10 cellular contexts compared by ENCODE assay signal in the genomic region with DNA sequence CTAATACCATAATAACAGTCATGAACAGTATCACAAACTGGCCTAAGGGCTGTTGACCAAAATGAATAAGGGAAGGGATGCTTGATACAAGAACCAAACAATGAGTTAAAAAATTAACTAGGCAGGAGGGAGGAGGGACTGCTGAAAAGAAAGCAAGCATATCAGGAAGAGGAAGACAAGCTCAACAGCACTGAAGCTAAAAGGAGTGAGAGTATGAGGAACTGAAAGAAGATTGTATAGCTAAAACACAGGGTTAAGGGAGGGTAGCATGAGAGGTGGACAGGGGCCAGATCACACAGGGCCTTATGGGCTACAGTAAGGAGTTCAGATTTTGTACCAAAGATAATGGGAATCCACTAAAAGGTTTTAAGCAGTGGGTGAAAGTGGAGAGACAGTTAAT. TPM values are rescaled to one million over a fixed set of nuclear protein-coding genes. Genes with fewer than 3 reads are reported as not detected.
DNase-seq lines count a peak whose midpoint lies in the region; ATAC-seq, FAIRE-seq and TF ChIP-seq lines count a peak whose summit lies in the region.
"Had no signal": no experiment of that assay in that cellular context is flagged by ENCODE, and none has a peak within 500 bp of the region (broad histone marks: within the 10 kb centered on the region; RNA-seq: fewer than 3 reads in every experiment).

No MANE protein-coding gene starts in this region.

- no peaks in the 10 kb centered on the region for H3K9me3 ChIP-seq in DOHH2 (ENCODE audit: control insufficient read depth, insufficient read depth, low read length)
- no peaks in the 10 kb centered on the region for H3K9me3 ChIP-seq in PC-9 (ENCODE audit: insufficient read depth, low read depth)
- H3K9me3 ChIP-seq: Peyer's patch had no signal

- peak; percentile 74 for DNase-seq in SIG-M5 (lab: John Stamatoyannopoulos, UW)
- DNase-seq in frontal cortex (ENCODE audit: low spot score in 2 of 2): no peak
- no peak for DNase-seq in PC-9
- DNase-seq in NCI-H2227 (lab: John Stamatoyannopoulos, UW; ENCODE audit: unreplicated experiment): no peak
- DNase-seq: C1 segment of cervical spinal cord had no signal

- H3K27me3 ChIP-seq in DOHH2 (ENCODE audit: control insufficient read depth, low read length) (no peaks in the 10 kb centered on the region), PC-9 (ENCODE audit: insufficient read depth, low read depth) (peaks cover 3% of the 10 kb centered on the region; the same call in 1 of the 2 replicates)
- H3K27me3 ChIP-seq: Peyer's patch had no signal

- H3K36me3 ChIP-seq in DOHH2 (ENCODE audit: control insufficient read depth, low read length) (no peaks in the 10 kb centered on the region), PC-9 (ENCODE audit: low read depth) (no peaks in the 10 kb centered on the region)
- H3K36me3 ChIP-seq: Peyer's patch had no signal

- intact Hi-C loops in PC-9 (cut with micrococcal nuclease; ENCODE audit: unreplicated experiment): no loop called here

- H3F3A ChIP-seq in DOHH2 (ENCODE audit: control insufficient read depth, insufficient read depth) (0 out of 2 replicates have a peak, but pooled peaks cover 2% of the 10 kb centered on the region), PC-9 (ENCODE audit: insufficient read depth, low read depth) (no peaks in the 10 kb centered on the region)

- H3K27ac ChIP-seq in DOHH2 (ENCODE audit: low read depth, low read length): peak overlapping the region; percentile 79
- no peak overlapping the region for H3K27ac ChIP-seq in PC-9

- H3K9me2 ChIP-seq in DOHH2 (replicated peaks; ENCODE audit: control insufficient read depth, low read length) (no peaks in the 10 kb centered on the region), PC-9 (ENCODE audit: insufficient read depth) (no peaks in the 10 kb centered on the region)

- H3K79me2 ChIP-seq in DOHH2 (ENCODE audit: control insufficient read depth, low read length): no peaks in the 10 kb centered on the region
- no peaks in the 10 kb centered on the region for H3K79me2 ChIP-seq in PC-9 (ENCODE audit: low read depth)

- H3K4me3 ChIP-seq in DOHH2 (ENCODE audit: low read length): peak overlapping the region; percentile 62
- no peak overlapping the region for H3K4me3 ChIP-seq in PC-9
- H3K4me3 ChIP-seq: Peyer's patch had no signal

- no peak overlapping the region for H2AFZ ChIP-seq in PC-9

- BruUV-seq in PC-9 (replicated peaks; lab: Mats Ljungman, UMichigan): no TSS peak

- TF ChIP-seq CTCF in DOHH2 (IDR thresholded peaks at IDR 0.05; ENCODE audit: low read depth, low read length, poor library complexity, severe bottlenecking): no peak
- TF ChIP-seq CTCF in PC-9 (conservative IDR thresholded peaks at IDR 0.05): no peak

- CTCF ChIA-PET in PC-9 (lab: Charles Lee): interaction anchor here (0.6 kb wide), 1 partner anchor 215 kb away, joined by 3 read pairs; no protein-coding TSS in a partner anchor

- ATAC-seq in GM19397 (IDR thresholded peaks at IDR 0.05; ENCODE audit: unreplicated experiment) (peak; percentile 98), HG03066 (IDR thresholded peaks at IDR 0.05; ENCODE audit: low read depth, unreplicated experiment) (peak; percentile 98)
- ATAC-seq in activated CD4-positive, CD25-positive, alpha-beta regulatory T cell treated with anti-CD3 and anti-CD28 coated beads, Interleukin-2, amount 50 U/mL, for 24 hours: no peak

- H3K4me1 ChIP-seq in DOHH2 (ENCODE audit: control insufficient read depth, low read length) (peaks cover 23% of the 10 kb centered on the region), PC-9 (replicated peaks; ENCODE audit: insufficient read depth) (no peaks in the 10 kb centered on the region)

- H3K4me2 ChIP-seq in DOHH2 (ENCODE audit: low read length): peak overlapping the region; percentile 84
- no peak overlapping the region for H3K4me2 ChIP-seq in PC-9

- FAIRE-seq in frontal cortex (lab: Jason Lieb, UNC): no peak

- POLR2A ChIA-PET in PC-9 (lab: Charles Lee; ENCODE audit: unreplicated experiment): no interaction called here

- H4K20me1 ChIP-seq in DOHH2 (ENCODE audit: control insufficient read depth, insufficient read depth, low read depth, low read length): no peaks in the 10 kb centered on the region
- no peaks in the 10 kb centered on the region for H4K20me1 ChIP-seq in PC-9 (ENCODE audit: insufficient read depth)

RNA-seq across cellular contexts. Expression of gene ITGA7, which starts 34.1 kb away (rescaled TPM):
- total RNA-seq in frontal cortex: 3.7 TPM
- 2.7 and 3.1 TPM in 2 replicates for total RNA-seq in PC-9 (2021)

RNA-seq across cellular contexts. Expression of gene OR10P1, which starts 36.9 kb away (rescaled TPM):
- total RNA-seq in frontal cortex (not detected), PC-9 (2021) (not detected in 2 replicates)
- total RNA-seq: Peyer's patch had no signal

RNA-seq across cellular contexts. Expression of gene BLOC1S1, which starts 42.2 kb away (rescaled TPM):
- total RNA-seq in frontal cortex: 21.2 TPM
- 81.1 and 101 TPM in 2 replicates for total RNA-seq in PC-9 (2021)

RNA-seq across cellular contexts. Expression of gene RDH5, which starts 46.6 kb away (rescaled TPM):
- total RNA-seq in frontal cortex (4.5 TPM), PC-9 (2021) (8.1 and 12.6 TPM in 2 replicates)

RNA-seq across cellular contexts. Expression of gene CD63, which starts 55.2 kb away (rescaled TPM):
- total RNA-seq in frontal cortex (227 TPM), PC-9 (2021) (434 and 536 TPM in 2 replicates)

Comparison
In these comparisons a context has a peak if more than half of its experiments do, and no peak if none do; other contexts are left out.
1. ATAC-seq: peak in GM19397 (single experiment) and HG03066 (single experiment); none in activated CD4-positive, CD25-positive, alpha-beta regulatory T cell treated with anti-CD3 and anti-CD28 coated beads, Interleukin-2, amount 50 U/mL, for 24 hours (0 of 2).